8 cellular contexts compared by ENCODE assay signal in genomic region chr2:96509114-96509846, GRCh38. TPM values are rescaled to one million over a fixed set of nuclear protein-coding genes. Genes with fewer than 3 reads are reported as not detected.
DNase-seq lines count a peak whose midpoint lies in the region; ATAC-seq, FAIRE-seq and TF ChIP-seq lines count a peak whose summit lies in the region.

No MANE protein-coding gene starts in this region.

- H3K4me2 ChIP-seq in A549, result peak overlapping the region; percentile 28; the same call in 1 of the 3 replicates

- H3K4me3 ChIP-seq in A549 (no peak overlapping the region), dorsolateral prefrontal cortex (peak overlapping the region in 15 of 59 donors; percentile 1 to 74 (median 26)), right lobe of liver (no peak overlapping the region)

- TF ChIP-seq RAD21 in A549 (conservative IDR thresholded peaks at IDR 0.05 in 1 of 2, IDR thresholded peaks at IDR 0.05 in 1 of 2), result peak; percentile 95 to 97

- FAIRE-seq in A549 (lab: Jason Lieb, UNC), result no peak

- TF ChIP-seq CTCF in A549 (IDR thresholded peaks at IDR 0.05), result peak; percentile 89
- peak; percentile 91 to 100 (median 99) for TF ChIP-seq CTCF in dorsolateral prefrontal cortex (IDR thresholded peaks at IDR 0.05 in 54 of 56, conservative IDR thresholded peaks at IDR 0.05 in 2 of 56; ENCODE audit: low read depth in 1 of 56, partially characterized antibody in 56 of 56)
- TF ChIP-seq CTCF in right lobe of liver (IDR thresholded peaks at IDR 0.05), result peak; percentile 97 to 99 (median 98)

- 42% methylated on average over 20 of the region's 32 CpGs for WGBS in A549 (ENCODE audit: missing lambda C conversion rate)
- WGBS in right lobe of liver (ENCODE audit: insufficient coverage, low coverage, low lambda C conversion rate, missing lambda C conversion rate), result 33% methylated on average over 15 of the region's 32 CpGs

- CTCF ChIA-PET in A549 (lab: Yijun Ruan, JAX), result interaction anchor here (0.6 to 14.7 kb wide), 71 partner anchors 7 to 517 kb away, joined by 3 to 447 read pairs (median 6); no protein-coding TSS in a partner anchor

- ATAC-seq in A549, result peak; percentile 74 to 86
- ATAC-seq in GM18502 (IDR thresholded peaks at IDR 0.05; ENCODE audit: poor library complexity, unreplicated experiment), result peak; percentile 68
- peak; percentile 51 for ATAC-seq in HG03095 (IDR thresholded peaks at IDR 0.05; ENCODE audit: unreplicated experiment)
- ATAC-seq in right lobe of liver, result peak; percentile 85 to 90 (median 87)

- H3K9me3 ChIP-seq in A549, result no peaks in the 10 kb centered on the region
- H3K9me3 ChIP-seq in right lobe of liver, result no peaks in the 10 kb centered on the region

- H3K27ac ChIP-seq in A549 (peak overlapping the region in 1 of 2 experiments; percentile 40; a peak in 1 of 6 replicates), dorsolateral prefrontal cortex (peak overlapping the region in 13 of 59 donors; percentile 3 to 68 (median 28)), right lobe of liver (no peak overlapping the region)

- no peaks in the 10 kb centered on the region for H3K36me3 ChIP-seq in right lobe of liver

- intact Hi-C loops in dorsolateral prefrontal cortex (cut with DNase I) (loop anchor here (1.0 to 10.0 kb wide), 7 partner anchors 102 to 364 kb away; partner anchors contain the start of genes CIAO1 (in 1 of the 2), DUSP2 (in 1 of the 2), ITPRIPL1 (in 1 of the 2) and SNRNP200 (in 1 of the 2)), right lobe of liver (cut with DNase I) (loop anchor here (5.0 to 10.0 kb wide), 3 partner anchors 37 to 354 kb away; no protein-coding TSS in a partner anchor)

- TF ChIP-seq POLR2A in A549 (IDR thresholded peaks at IDR 0.05; ENCODE audit: low read length) (no peak), right lobe of liver (IDR thresholded peaks at IDR 0.05) (no peak)

- H3K27me3 ChIP-seq in dorsolateral prefrontal cortex (no peaks in the 10 kb centered on the region), right lobe of liver (no peaks in the 10 kb centered on the region)

- TF ChIP-seq EP300 in A549 (IDR thresholded peaks at IDR 0.05), result no peak

- POLR2A ChIA-PET in A549 (lab: Yijun Ruan, JAX), result no interaction called here

- H3K4me1 ChIP-seq in A549, result peaks cover 24% of the 10 kb centered on the region
- H3K4me1 ChIP-seq in right lobe of liver, result peaks cover 0 to 33% (median 17%) of the 10 kb centered on the region in 4 donors

- DNase-seq in A549 (ENCODE audit: low read depth in 1 of 2, low spot score in 1 of 2) (peak; percentile 67 to 85), NCI-H226 (peak; percentile 69), dorsolateral prefrontal cortex (peak; percentile 80 to 94 (median 87)), right lobe of liver (peak; percentile 89 to 91 (median 90))
- DNase-seq in activated CD4-positive, alpha-beta T cell treated with anti-CD3 and anti-CD28 coated beads for 48 hours, result peak; percentile 85
- DNase-seq in stimulated activated CD4-positive, alpha-beta T cell treated with anti-CD3 and anti-CD28 coated beads, TNF-alpha, amount 100 ng/mL, for 4 hours (ENCODE audit: low read depth in 3 of 3), result peak in 2 of 3 experiments; percentile 26 to 35

TF ChIP-seq in A549, 52 proteins besides CTCF, POLR2A, EP300 and RAD21:
- TF ChIP-seq SMC3 (IDR thresholded peaks at IDR 0.05), result peak; percentile 89
- TF ChIP-seq CHD2 (IDR thresholded peaks at IDR 0.05; ENCODE audit: low read length, partially characterized antibody), result no peak
- TF ChIP-seq NR3C1 (IDR thresholded peaks at IDR 0.05), result no peak
- no peak for TF ChIP-seq HDAC2 (IDR thresholded peaks at IDR 0.05)
- TF ChIP-seq MAZ (IDR thresholded peaks at IDR 0.05; ENCODE audit: borderline replicate concordance, low read depth, low read length), result no peak
- TF ChIP-seq E2F6 (IDR thresholded peaks at IDR 0.05; ENCODE audit: borderline replicate concordance, low read depth), result peak; percentile 86
- peak; percentile 92 for TF ChIP-seq MAX (IDR thresholded peaks at IDR 0.05)
- no peak for TF ChIP-seq FOSL2 (IDR thresholded peaks at IDR 0.05)
- TF ChIP-seq FOSL2 (CRISPR knock-in tag; IDR thresholded peaks at IDR 0.05), result peak; percentile 78

RNA-seq across cellular contexts. Expression of gene NEURL3, which starts 4.1 kb away (rescaled TPM):
- 0.20 and 0.28 TPM in 2 replicates for polyA plus RNA-seq in A549 (2011; rRNA removed)
- 0.81 and 1.4 TPM in 2 replicates for polyA plus RNA-seq in A549 (2012; cell fraction: cytosol; rRNA removed)
- 1.2 and 2.5 TPM in 2 replicates for polyA plus RNA-seq in A549 (2012; cell fraction: nucleus; rRNA removed)
- polyA plus RNA-seq in A549 (2017; fragmentation: RNase III; extraction: RNeasy Plus Mini Kit Qiagen cat#74134 plus additional on column Dnase treatment), result 0.44 to 0.60 TPM (median 0.51 TPM) in 3 replicates
- polyA minus RNA-seq in A549 (2011; rRNA and poly(A)+ RNA removed), result 0.17 TPM in 1 of 2 replicates, not detected in the other
- total RNA-seq in dorsolateral prefrontal cortex, result 1 to 10 TPM in 43 of 120 experiments, under 1 TPM in 72, not detected in 5; 0.26 to 2.6 (median 0.84) TPM
- total RNA-seq in right lobe of liver, result 1 to 10 TPM in 3 of 6 experiments, under 1 TPM in 3; 0.23 to 3.0 (median 1.4) TPM

RNA-seq across cellular contexts. Expression of gene ARID5A, which starts 27.3 kb away (rescaled TPM):
- 1.2 and 1.5 TPM in 2 replicates for polyA plus RNA-seq in A549 (2011; rRNA removed)
- 3.5 and 4.8 TPM in 2 replicates for polyA plus RNA-seq in A549 (2012; cell fraction: cytosol; rRNA removed)
- polyA plus RNA-seq in A549 (2012; cell fraction: nucleus; rRNA removed), result 7.4 and 9.1 TPM in 2 replicates
- 4.0 to 4.4 TPM (median 4.2 TPM) in 3 replicates for polyA plus RNA-seq in A549 (2017; fragmentation: RNase III; extraction: RNeasy Plus Mini Kit Qiagen cat#74134 plus additional on column Dnase treatment)
- 0.79 and 1.6 TPM in 2 replicates for polyA minus RNA-seq in A549 (2011; rRNA and poly(A)+ RNA removed)
- total RNA-seq in dorsolateral prefrontal cortex, result 10 to 100 TPM in 119 of 120 experiments, 1 to 10 TPM in 1; 9.3 to 61.4 (median 19.7) TPM
- total RNA-seq in right lobe of liver, result 10 to 100 TPM; 13.2 to 23.1 (median 16.9) TPM

Comparison
In these comparisons a context has a peak if more than half of its experiments do, and no peak if none do; other contexts are left out.
1. DNase-seq: peak in every context shown above with its lines; median percentile 90 in right lobe of liver; 87 in dorsolateral prefrontal cortex; 85 in activated CD4-positive, alpha-beta T cell treated with anti-CD3 and anti-CD28 coated beads for 48 hours; 76 in A549; 69 in NCI-H226; 30 in stimulated activated CD4-positive, alpha-beta T cell treated with anti-CD3 and anti-CD28 coated beads, TNF-alpha, amount 100 ng/mL, for 4 hours.